Comparison of ENCODE assay signal across 10 cellular contexts in genomic region chr11:67632175-67632981, GRCh38. TPM values are rescaled to one million over a fixed set of nuclear protein-coding genes. Genes with fewer than 3 reads are reported as not detected.
A peak's percentile ranks its signal among the peaks of the same experiment; 100 is the strongest.
DNase-seq lines count a peak whose midpoint lies in the region; ATAC-seq and TF ChIP-seq lines count a peak whose summit lies in the region.
"Had no signal": no experiment of that assay in that cellular context is flagged by ENCODE, and none has a peak within 500 bp of the region (broad histone marks: within the 10 kb centered on the region; RNA-seq: fewer than 3 reads in every experiment).

No MANE protein-coding gene starts in this region.

- no peak for ATAC-seq in CD4-positive, CD25-positive, alpha-beta regulatory T cell (ENCODE audit: low read depth in 2 of 2)
- ATAC-seq in lower lobe of right lung = no peak
- no peak for ATAC-seq in HG03097 (IDR thresholded peaks at IDR 0.05; ENCODE audit: low FRiP score, unreplicated experiment)

- peaks cover 0 to 11% (median 5%) of the 10 kb centered on the region in 4 donors for H3K4me1 Mint-ChIP-seq in CD4-positive, CD25-positive, alpha-beta regulatory T cell

- no peaks in the 10 kb centered on the region for H3K36me3 Mint-ChIP-seq in CD4-positive, CD25-positive, alpha-beta regulatory T cell

- H3K4me3 Mint-ChIP-seq in CD4-positive, CD25-positive, alpha-beta regulatory T cell = peak overlapping the region; percentile 66 to 89 (median 72)

- H3K9me3 ChIP-seq in CD4-positive, CD25-positive, alpha-beta regulatory T cell (ENCODE audit: control insufficient read depth in 2 of 2, low read length in 2 of 2) = no peaks in the 10 kb centered on the region
- no peaks in the 10 kb centered on the region for H3K9me3 ChIP-seq in lower lobe of right lung

- H3K27me3 Mint-ChIP-seq in CD4-positive, CD25-positive, alpha-beta regulatory T cell = no peaks in the 10 kb centered on the region

- peaks cover 19% of the 10 kb centered on the region for H3K4me1 ChIP-seq in CD4-positive, CD25-positive, alpha-beta regulatory T cell (ENCODE audit: control insufficient read depth, insufficient read depth, low read length, poor library complexity, severe bottlenecking)
- H3K4me1 ChIP-seq in lower lobe of right lung = peaks cover 14% of the 10 kb centered on the region

- intact Hi-C loops in lower lobe of right lung (cut with DNase I) = no loop called here

- H3K27ac Mint-ChIP-seq in CD4-positive, CD25-positive, alpha-beta regulatory T cell = peak overlapping the region in 1 of 3 donors; percentile 90

- H3K27me3 ChIP-seq in CD4-positive, CD25-positive, alpha-beta regulatory T cell (ENCODE audit: control insufficient read depth, insufficient read depth, low read length) = no peaks in the 10 kb centered on the region
- H3K27me3 ChIP-seq in lower lobe of right lung (ENCODE audit: low read depth) = peaks cover 8% of the 10 kb centered on the region

- H3K9me3 Mint-ChIP-seq in CD4-positive, CD25-positive, alpha-beta regulatory T cell = no peaks in the 10 kb centered on the region

- no peak for DNase-seq in CD4-positive, CD25-positive, alpha-beta regulatory T cell
- peak; percentile 66 to 76 for DNase-seq in SHP77 (lab: John Stamatoyannopoulos, UW)
- peak; percentile 50 for DNase-seq in lower lobe of right lung
- DNase-seq in NCI-H446 (lab: John Stamatoyannopoulos, UW) = no peak
- DNase-seq in stimulated activated CD4-positive, alpha-beta T cell treated with anti-CD3 and anti-CD28 coated beads, Interleukin-4, amount 100 ng/mL, for 4 hours = no peak
- DNase-seq: activated gamma-delta T cell had no signal

- no peak overlapping the region for H3K4me3 ChIP-seq in CD4-positive, CD25-positive, alpha-beta regulatory T cell (ENCODE audit: low read depth, low read length)
- no peak overlapping the region for H3K4me3 ChIP-seq in lower lobe of right lung

- TF ChIP-seq CTCF in lower lobe of right lung (IDR thresholded peaks at IDR 0.05) = no peak

- H3K27ac ChIP-seq in CD4-positive, CD25-positive, alpha-beta regulatory T cell (ENCODE audit: insufficient read depth, low read length, poor library complexity, severe bottlenecking) = no peak overlapping the region
- H3K27ac ChIP-seq in lower lobe of right lung = no peak overlapping the region

- H3K36me3 ChIP-seq in CD4-positive, CD25-positive, alpha-beta regulatory T cell (ENCODE audit: control insufficient read depth, insufficient read depth, low read length) = no peaks in the 10 kb centered on the region
- no peaks in the 10 kb centered on the region for H3K36me3 ChIP-seq in lower lobe of right lung

RNA-seq across cellular contexts. Expression of gene NUDT8, which starts 2.6 kb away (rescaled TPM):
- 1.9 TPM for total RNA-seq in CD4-positive, CD25-positive, alpha-beta regulatory T cell
- 1 to 10 TPM; 1.2 to 3.7 (median 2.6) TPM for polyA plus RNA-seq in CD4-positive, CD25-positive, alpha-beta regulatory T cell
- total RNA-seq in lower lobe of right lung = 8.8 TPM

RNA-seq across cellular contexts. Expression of gene TBX10, which starts 7.2 kb away (rescaled TPM):
- not detected for total RNA-seq in CD4-positive, CD25-positive, alpha-beta regulatory T cell
- polyA plus RNA-seq in CD4-positive, CD25-positive, alpha-beta regulatory T cell = not detected
- not detected for total RNA-seq in lower lobe of right lung
- total RNA-seq: epithelial cell of proximal tubule, mesenteric fat pad, SK-MEL-5 had no signal

RNA-seq across cellular contexts. Expression of gene ACY3, which starts 18.2 kb away (rescaled TPM):
- 0.57 TPM for total RNA-seq in CD4-positive, CD25-positive, alpha-beta regulatory T cell
- 1 to 10 TPM in 1 of 4 donors, under 1 TPM in 2, not detected in 1; 0.37 to 1.1 (median 0.59) TPM for polyA plus RNA-seq in CD4-positive, CD25-positive, alpha-beta regulatory T cell
- total RNA-seq in lower lobe of right lung = not detected
- total RNA-seq: epithelial cell of proximal tubule, mesenteric fat pad, SK-MEL-5 had no signal

RNA-seq across cellular contexts. Expression of gene NDUFV1, which starts 25.6 kb away (rescaled TPM):
- 204 TPM for total RNA-seq in CD4-positive, CD25-positive, alpha-beta regulatory T cell
- 100 to 1,000 TPM; 101 to 128 (median 113) TPM for polyA plus RNA-seq in CD4-positive, CD25-positive, alpha-beta regulatory T cell
- total RNA-seq in lower lobe of right lung = 143 TPM

RNA-seq across cellular contexts. Expression of gene ALDH3B2, which starts 42.0 kb away (rescaled TPM):
- not detected for total RNA-seq in CD4-positive, CD25-positive, alpha-beta regulatory T cell
- polyA plus RNA-seq in CD4-positive, CD25-positive, alpha-beta regulatory T cell = not detected
- total RNA-seq in lower lobe of right lung = 0.65 TPM
- total RNA-seq: epithelial cell of proximal tubule, mesenteric fat pad had no signal

Comparison
In these comparisons a context has a peak if more than half of its experiments do, and no peak if none do; other contexts are left out.
1. DNase-seq: peak in SHP77 (2 of 2) and lower lobe of right lung (single experiment); none in CD4-positive, CD25-positive, alpha-beta regulatory T cell (0 of 3), NCI-H446 (0 of 2) and stimulated activated CD4-positive, alpha-beta T cell treated with anti-CD3 and anti-CD28 coated beads, Interleukin-4, amount 100 ng/mL, for 4 hours (0 of 2).